In the genomic region with DNA sequence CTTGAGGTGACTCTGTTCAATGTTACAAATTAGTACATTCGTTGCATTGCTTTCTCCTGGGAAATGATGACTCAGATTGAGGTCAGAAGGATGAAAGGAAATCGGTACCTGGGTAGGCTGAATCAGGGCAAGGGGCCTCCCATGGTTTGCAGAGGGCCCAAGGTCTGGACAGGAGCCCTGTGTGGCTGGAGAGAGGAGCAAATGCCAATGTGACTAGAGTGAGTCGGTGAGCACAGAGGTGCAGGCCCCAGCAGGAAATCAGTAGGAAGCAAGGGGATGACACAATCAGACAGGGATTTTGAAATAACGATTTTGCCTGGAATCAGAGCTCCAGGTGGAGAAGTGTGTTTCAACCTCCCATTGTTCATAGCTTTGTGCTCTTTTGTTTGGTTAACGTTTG, we compare ENCODE assay signal across 15 cellular contexts.
DNase-seq lines count a peak whose midpoint lies in the region; ATAC-seq and TF ChIP-seq lines count a peak whose summit lies in the region.
"Had no signal": no experiment of that assay in that cellular context is flagged by ENCODE, and none has a peak within 500 bp of the region (broad histone marks: within the 10 kb centered on the region; RNA-seq: fewer than 3 reads in every experiment).

No MANE protein-coding gene starts in this region.

- H3K27me3 Mint-ChIP-seq in T-helper 17 cell: no peaks in the 10 kb centered on the region

- intact Hi-C loops in Panc1 (cut with micrococcal nuclease; ENCODE audit: unreplicated experiment): no loop called here

- H3K27me3 ChIP-seq in Panc1 (ENCODE audit: control insufficient read depth, insufficient read depth, low read length) (no peaks in the 10 kb centered on the region), WERI-Rb-1 (ENCODE audit: insufficient read depth, low read depth, severe bottlenecking) (no peaks in the 10 kb centered on the region)

- H3K27ac Mint-ChIP-seq in T-helper 17 cell: no peak overlapping the region

- H3K4me1 ChIP-seq in Panc1 (ENCODE audit: control insufficient read depth, insufficient read depth, low read length): no peaks in the 10 kb centered on the region

- TF ChIP-seq CTCF in Panc1 (IDR thresholded peaks at IDR 0.05): no peak
- no peak for TF ChIP-seq CTCF in fibroblast of mammary gland (conservative IDR thresholded peaks at IDR 0.05; ENCODE audit: control insufficient read depth, insufficient read depth, low read depth, low read length)
- TF ChIP-seq CTCF in WERI-Rb-1 (IDR thresholded peaks at IDR 0.05; ENCODE audit: low read depth, low read length): no peak

- in situ Hi-C loops in Panc1 (cut with HindIII; ENCODE audit: low pct_unique_long_range_greater_than_20kb, low sequenced_read_pairs): no loop called here

- DNase-seq in AG20443 (ENCODE audit: low spot score) (peak; percentile 7), ELR (ENCODE audit: low read depth) (peak; percentile 37), Panc1 (ENCODE audit: low read depth, low spot score) (peak; percentile 7), fibroblast of mammary gland (ENCODE audit: low read depth) (peak; percentile 71), WERI-Rb-1 (no peak), T-helper 17 cell (no peak)
- DNase-seq: activated CD4-positive, CD25-positive, alpha-beta regulatory T cell; head of caudate nucleus; KG1; kidney; NCI-H146; NCI-H510A; OCI-M1; stimulated activated naive CD4-positive, alpha-beta T cell treated with Interleukin-2 at 50 U/mL for 16 hours had no signal

- H3K4me3 ChIP-seq in Panc1 (ENCODE audit: low read depth in 2 of 2, low read length in 2 of 2): no peak overlapping the region
- H3K4me3 ChIP-seq in fibroblast of mammary gland (ENCODE audit: control insufficient read depth, low read depth, low read length): no peak overlapping the region
- no peak overlapping the region for H3K4me3 ChIP-seq in WERI-Rb-1 (ENCODE audit: low read depth, low read length)

- no peaks in the 10 kb centered on the region for H3K36me3 Mint-ChIP-seq in T-helper 17 cell (ENCODE audit: low read depth)

- H3K36me3 ChIP-seq in Panc1 (ENCODE audit: control insufficient read depth, insufficient read depth, low read length) (no peaks in the 10 kb centered on the region), WERI-Rb-1 (no peaks in the 10 kb centered on the region)

- H3K27ac ChIP-seq in Panc1 (ENCODE audit: low read length) (no peak overlapping the region), WERI-Rb-1 (no peak overlapping the region)

- BruUV-seq in Panc1 (replicated peaks; lab: Mats Ljungman, UMichigan): no TSS peak

- ATAC-seq in Panc1 (no peak), HG03354 (IDR thresholded peaks at IDR 0.05; ENCODE audit: poor library complexity, severe bottlenecking, unreplicated experiment) (no peak), T-helper 17 cell (no peak)

- no peaks in the 10 kb centered on the region for H3K4me1 Mint-ChIP-seq in T-helper 17 cell

- no peaks in the 10 kb centered on the region for H3K9me3 ChIP-seq in Panc1 (ENCODE audit: control insufficient read depth, insufficient read depth, low read depth, low read length)
- no peaks in the 10 kb centered on the region for H3K9me3 ChIP-seq in WERI-Rb-1 (ENCODE audit: severe bottlenecking)
- no peaks in the 10 kb centered on the region for H3K9me3 ChIP-seq in T-helper 17 cell (ENCODE audit: control insufficient read depth, low read length, poor library complexity, severe bottlenecking)

- H3K4me3 Mint-ChIP-seq in T-helper 17 cell: no peak overlapping the region

- CTCF ChIA-PET in Panc1 (lab: Charles Lee): no interaction called here

- POLR2A ChIA-PET in Panc1 (lab: Charles Lee): no interaction called here

Comparison
In these comparisons a context has a peak if more than half of its experiments do, and no peak if none do; other contexts are left out.
1. DNase-seq: peak in AG20443 (single experiment), ELR (single experiment), Panc1 (single experiment) and fibroblast of mammary gland (single experiment); none in WERI-Rb-1 (single experiment) and T-helper 17 cell (0 of 3).